In the genomic region with DNA sequence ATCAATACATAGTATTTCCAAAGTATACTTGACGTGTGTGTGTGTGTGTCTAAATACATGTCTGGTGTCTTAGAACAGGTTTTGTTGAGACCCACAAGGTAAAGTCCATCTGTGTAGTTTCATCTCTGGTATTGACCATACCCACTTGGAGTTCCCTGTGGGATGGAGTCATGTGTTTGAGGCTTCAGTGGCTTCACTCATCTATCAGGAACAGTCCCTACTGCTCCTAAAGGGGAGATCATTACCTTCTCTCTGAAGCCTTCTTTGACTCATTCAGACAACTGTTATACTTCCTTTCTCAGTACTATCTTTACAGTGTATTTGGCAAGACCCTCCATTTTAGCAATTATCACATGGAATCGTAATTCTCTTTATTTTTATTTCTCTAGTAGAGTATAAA, we compare ENCODE assay signal across 2 cellular contexts.
TF ChIP-seq lines count a peak whose summit lies in the region.

No MANE protein-coding gene starts in this region.

TF ChIP-seq in GM12891, 5 proteins besides CTCF, POLR2A, EP300 and RAD21:
- no peak for TF ChIP-seq PAX5 (IDR thresholded peaks at IDR 0.05; ENCODE audit: insufficient read depth, low read length, severe bottlenecking)

TF ChIP-seq in GM12878, 131 proteins besides CTCF, POLR2A, EP300 and RAD21:
- no peak for TF ChIP-seq SMAD5 (IDR thresholded peaks at IDR 0.05; ENCODE audit: low read depth)
- TF ChIP-seq STAT3 (IDR thresholded peaks at IDR 0.05; ENCODE audit: low read depth, low read length), result no peak
- TF ChIP-seq CEBPZ (IDR thresholded peaks at IDR 0.05; ENCODE audit: low read depth, low read length), result no peak
- no peak for TF ChIP-seq NRF1 (conservative IDR thresholded peaks at IDR 0.05; ENCODE audit: low read depth, low read length)
- no peak for TF ChIP-seq RB1 (IDR thresholded peaks at IDR 0.05; ENCODE audit: borderline replicate concordance)
- TF ChIP-seq ZNF207 (IDR thresholded peaks at IDR 0.05; ENCODE audit: borderline replicate concordance), result no peak
- no peak for TF ChIP-seq MXI1 (IDR thresholded peaks at IDR 0.05; ENCODE audit: low read depth, low read length)
- TF ChIP-seq, protein P1, sequence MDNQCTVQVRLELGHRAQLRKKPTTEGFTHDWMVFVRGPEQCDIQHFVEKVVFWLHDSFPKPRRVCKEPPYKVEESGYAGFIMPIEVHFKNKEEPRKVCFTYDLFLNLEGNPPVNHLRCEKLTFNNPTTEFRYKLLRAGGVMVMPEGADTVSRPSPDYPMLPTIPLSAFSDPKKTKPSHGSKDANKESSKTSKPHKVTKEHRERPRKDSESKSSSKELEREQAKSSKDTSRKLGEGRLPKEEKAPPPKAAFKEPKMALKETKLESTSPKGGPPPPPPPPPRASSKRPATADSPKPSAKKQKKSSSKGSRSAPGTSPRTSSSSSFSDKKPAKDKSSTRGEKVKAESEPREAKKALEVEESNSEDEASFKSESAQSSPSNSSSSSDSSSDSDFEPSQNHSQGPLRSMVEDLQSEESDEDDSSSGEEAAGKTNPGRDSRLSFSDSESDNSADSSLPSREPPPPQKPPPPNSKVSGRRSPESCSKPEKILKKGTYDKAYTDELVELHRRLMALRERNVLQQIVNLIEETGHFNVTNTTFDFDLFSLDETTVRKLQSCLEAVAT (IDR thresholded peaks at IDR 0.05), result no peak
- no peak for TF ChIP-seq NR2F1 (conservative IDR thresholded peaks at IDR 0.05)
- no peak for TF ChIP-seq POLR2AphosphoS2 (IDR thresholded peaks at IDR 0.05; ENCODE audit: low read depth, low read length)
- TF ChIP-seq SMC3 (IDR thresholded peaks at IDR 0.05; ENCODE audit: borderline replicate concordance, low read length), result no peak
- no peak for TF ChIP-seq NR2C1 (IDR thresholded peaks at IDR 0.05)
- TF ChIP-seq, protein P2, sequence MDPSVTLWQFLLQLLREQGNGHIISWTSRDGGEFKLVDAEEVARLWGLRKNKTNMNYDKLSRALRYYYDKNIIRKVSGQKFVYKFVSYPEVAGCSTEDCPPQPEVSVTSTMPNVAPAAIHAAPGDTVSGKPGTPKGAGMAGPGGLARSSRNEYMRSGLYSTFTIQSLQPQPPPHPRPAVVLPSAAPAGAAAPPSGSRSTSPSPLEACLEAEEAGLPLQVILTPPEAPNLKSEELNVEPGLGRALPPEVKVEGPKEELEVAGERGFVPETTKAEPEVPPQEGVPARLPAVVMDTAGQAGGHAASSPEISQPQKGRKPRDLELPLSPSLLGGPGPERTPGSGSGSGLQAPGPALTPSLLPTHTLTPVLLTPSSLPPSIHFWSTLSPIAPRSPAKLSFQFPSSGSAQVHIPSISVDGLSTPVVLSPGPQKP (IDR thresholded peaks at IDR 0.05; ENCODE audit: low read depth, low read length), result no peak
- TF ChIP-seq NR2C2 (IDR thresholded peaks at IDR 0.05; ENCODE audit: borderline replicate concordance, control insufficient read depth, insufficient read length, low read depth), result no peak
- TF ChIP-seq CREM (IDR thresholded peaks at IDR 0.05; ENCODE audit: low read depth), result no peak
- TF ChIP-seq KLF5 (IDR thresholded peaks at IDR 0.05; ENCODE audit: partially characterized antibody), result no peak
- no peak for TF ChIP-seq WRNIP1 (IDR thresholded peaks at IDR 0.05; ENCODE audit: borderline replicate concordance, low read depth, low read length)
